15 cellular contexts compared by ENCODE assay signal in genomic region chr1:57163789-57164188, GRCh38.
"Had no signal": no experiment of that assay in that cellular context is flagged by ENCODE, and none has a peak within 500 bp of the region (broad histone marks: within the 10 kb centered on the region; RNA-seq: fewer than 3 reads in every experiment).

No MANE protein-coding gene starts in this region.

- H3K4me3 ChIP-seq: left ventricle myocardium inferior, lung, ovary, right atrium auricular region, right lobe of liver, smooth muscle cell, tibial nerve, uterus had no signal

- H3K36me3 ChIP-seq: left ventricle myocardium inferior, ovary, right atrium auricular region, right lobe of liver, tibial nerve, uterus had no signal

- H3K27me3 ChIP-seq: ovary, right atrium auricular region, right lobe of liver, tibial nerve had no signal

- DNase-seq: islet precursor cell; left ventricle myocardium inferior; mesendoderm; naive thymus-derived CD4-positive, alpha-beta T cell; ovary; right lobe of liver; stimulated activated CD4-positive, alpha-beta T cell treated with anti-CD3 and anti-CD28 coated beads, Interleukin-2, amount 100 ng/mL, for 48 hours; stimulated activated CD4-positive, alpha-beta T cell treated with anti-CD3 and anti-CD28 coated beads, Interleukin-4, amount 100 ng/mL, for 4 hours; stimulated activated naive CD4-positive, alpha-beta T cell treated with Interleukin-2 at 50 U/mL for 16 hours; stimulated activated naive CD8-positive, alpha-beta T cell treated with anti-CD3 and anti-CD28 coated beads, Interleukin-15, amount 100 ng/mL, for 72 hours; uterus had no signal

- H3K4me2 ChIP-seq: smooth muscle cell had no signal

- H3K27ac ChIP-seq: left ventricle myocardium inferior, ovary, right atrium auricular region, right lobe of liver, uterus had no signal

- H3K4me1 ChIP-seq: right atrium auricular region, uterus had no signal

- H3K9me3 ChIP-seq: left ventricle myocardium inferior, ovary, right atrium auricular region, right lobe of liver, tibial nerve, uterus had no signal
